ENCODE assay signal across 33 cellular contexts in genomic region chr10:125602825-125603224, GRCh38.
DNase-seq lines count a peak whose midpoint lies in the region; ATAC-seq and TF ChIP-seq lines count a peak whose summit lies in the region.
"Had no signal": no experiment of that assay in that cellular context is flagged by ENCODE, and none has a peak within 500 bp of the region (broad histone marks: within the 10 kb centered on the region; RNA-seq: fewer than 3 reads in every experiment).

No MANE protein-coding gene starts in this region.

- peaks cover 24% of the 10 kb centered on the region for H3K9me3 Mint-ChIP-seq in osteocyte (ENCODE audit: unreplicated experiment)
- H3K9me3 Mint-ChIP-seq: CD8-positive, alpha-beta T cell had no signal

- H3K9me3 ChIP-seq in right atrium auricular region = peaks cover 0 to 7% of the 10 kb centered on the region in 2 donors
- peaks cover 0 to 15% (median 0%) of the 10 kb centered on the region in 11 donors for H3K9me3 ChIP-seq in heart right ventricle
- H3K9me3 ChIP-seq: BE2C, BLaER1 had no signal

- no peaks in the 10 kb centered on the region for H3K4me1 Mint-ChIP-seq in osteocyte (ENCODE audit: unreplicated experiment)
- H3K4me1 Mint-ChIP-seq: CD14-positive monocyte had no signal

- no peak for ATAC-seq in heart right ventricle
- ATAC-seq: A549; CD8-positive, alpha-beta T cell had no signal

- WGBS in heart right ventricle, 2 donors = 78 to 79% methylated on average over 13 of the region's 13 CpGs

- H3K27me3 ChIP-seq in right atrium auricular region (no peaks in the 10 kb centered on the region), heart right ventricle (peaks cover 0 to 19% (median 4%) of the 10 kb centered on the region in 7 donors)
- H3K27me3 ChIP-seq: BLaER1; BLaER1 treated with 17β-estradiol and CSF1 and Interleukin-3, amounts not matched to agents 10 nM and 100 nM had no signal

- TF ChIP-seq CTCF in right atrium auricular region (IDR thresholded peaks at IDR 0.05) (no peak), heart right ventricle (IDR thresholded peaks at IDR 0.05) (no peak), osteocyte (IDR thresholded peaks at IDR 0.05) (no peak)

- H3K4me3 ChIP-seq in right atrium auricular region = no peak overlapping the region
- no peak overlapping the region for H3K4me3 ChIP-seq in heart right ventricle
- H3K4me3 ChIP-seq: A549; BLaER1; BLaER1 treated with 17β-estradiol and CSF1 and Interleukin-3, amounts not matched to agents 10 nM and 100 nM had no signal

- H3K36me3 Mint-ChIP-seq in osteocyte (ENCODE audit: unreplicated experiment) = no peaks in the 10 kb centered on the region
- H3K36me3 Mint-ChIP-seq: CD14-positive monocyte; CD4-positive, alpha-beta memory T cell; CD4-positive, CD25-positive, alpha-beta regulatory T cell; CD8-positive, alpha-beta memory T cell; CD8-positive, alpha-beta T cell had no signal

- H3K4me1 ChIP-seq in right atrium auricular region (no peaks in the 10 kb centered on the region), heart right ventricle (no peaks in the 10 kb centered on the region)
- H3K4me1 ChIP-seq: A549, BE2C, Caco-2 had no signal

- intact Hi-C loops in heart right ventricle (cut with DNase I) = no loop called here

- peak; percentile 7 for DNase-seq in activated gamma-delta T cell (lab: John Stamatoyannopoulos, UW)
- no peak for DNase-seq in activated gamma-delta T cell treated with Interleukin-2 at 50 U/mL for 16 hours
- DNase-seq in right atrium auricular region (ENCODE audit: low spot score) = peak; percentile 40
- DNase-seq in heart right ventricle = no peak
- DNase-seq in osteocyte (ENCODE audit: extremely low spot score, unreplicated experiment) = peak; percentile 74
- no peak for DNase-seq in activated T-cell treated with anti-CD3 and anti-CD28 coated beads for 4 hours
- DNase-seq: 8988T; ACHN; AML-193; BE2C; C1 segment of cervical spinal cord; Caco-2; Calu3; CD4-positive, alpha-beta memory T cell; CD4-positive, alpha-beta T cell; CD4-positive, CD25-positive, alpha-beta regulatory T cell; CD8-positive, alpha-beta memory T cell; CD8-positive, alpha-beta T cell; COR-L47; DMS 273 treated with DMSO at 0.1 percent for 48 hours; DMS153; DMS53; DMS79; DMS79 treated with DMSO at 0.1 percent for 48 hours; DND-41; EL had no signal

- no peak overlapping the region for H3K27ac Mint-ChIP-seq in osteocyte (ENCODE audit: unreplicated experiment)
- H3K27ac Mint-ChIP-seq: B cell; CD14-positive monocyte; CD4-positive, alpha-beta memory T cell; CD4-positive, alpha-beta T cell; CD4-positive, CD25-positive, alpha-beta regulatory T cell; CD8-positive, alpha-beta memory T cell; CD8-positive, alpha-beta T cell had no signal

- H3K27ac ChIP-seq in right atrium auricular region = no peak overlapping the region
- no peak overlapping the region for H3K27ac ChIP-seq in heart right ventricle
- H3K27ac ChIP-seq: 22Rv1; A549; BLaER1; BLaER1 treated with 17β-estradiol and CSF1 and Interleukin-3, amounts not matched to agents 10 nM and 100 nM; C4-2B had no signal

- no peak overlapping the region for H3K4me3 Mint-ChIP-seq in osteocyte (ENCODE audit: unreplicated experiment)
- H3K4me3 Mint-ChIP-seq: B cell; CD14-positive monocyte; CD4-positive, alpha-beta memory T cell; CD4-positive, alpha-beta T cell; CD4-positive, CD25-positive, alpha-beta regulatory T cell; CD8-positive, alpha-beta memory T cell; CD8-positive, alpha-beta T cell had no signal

- H3K27me3 Mint-ChIP-seq in osteocyte (ENCODE audit: unreplicated experiment) = no peaks in the 10 kb centered on the region
- H3K27me3 Mint-ChIP-seq: CD4-positive, CD25-positive, alpha-beta regulatory T cell had no signal

- H3K36me3 ChIP-seq in right atrium auricular region (no peaks in the 10 kb centered on the region), heart right ventricle (no peaks in the 10 kb centered on the region)
- H3K36me3 ChIP-seq: BE2C; BLaER1; BLaER1 treated with 17β-estradiol and CSF1 and Interleukin-3, amounts not matched to agents 10 nM and 100 nM had no signal

Comparison
In these comparisons a context has a peak if more than half of its experiments do, and no peak if none do; other contexts are left out.
1. DNase-seq: peak in activated gamma-delta T cell (single experiment), right atrium auricular region (single experiment) and osteocyte (single experiment); none in activated gamma-delta T cell treated with Interleukin-2 at 50 U/mL for 16 hours (single experiment), heart right ventricle (0 of 2) and activated T-cell treated with anti-CD3 and anti-CD28 coated beads for 4 hours (single experiment).